Comparison of ENCODE assay signal across 9 cellular contexts in the genomic region with DNA sequence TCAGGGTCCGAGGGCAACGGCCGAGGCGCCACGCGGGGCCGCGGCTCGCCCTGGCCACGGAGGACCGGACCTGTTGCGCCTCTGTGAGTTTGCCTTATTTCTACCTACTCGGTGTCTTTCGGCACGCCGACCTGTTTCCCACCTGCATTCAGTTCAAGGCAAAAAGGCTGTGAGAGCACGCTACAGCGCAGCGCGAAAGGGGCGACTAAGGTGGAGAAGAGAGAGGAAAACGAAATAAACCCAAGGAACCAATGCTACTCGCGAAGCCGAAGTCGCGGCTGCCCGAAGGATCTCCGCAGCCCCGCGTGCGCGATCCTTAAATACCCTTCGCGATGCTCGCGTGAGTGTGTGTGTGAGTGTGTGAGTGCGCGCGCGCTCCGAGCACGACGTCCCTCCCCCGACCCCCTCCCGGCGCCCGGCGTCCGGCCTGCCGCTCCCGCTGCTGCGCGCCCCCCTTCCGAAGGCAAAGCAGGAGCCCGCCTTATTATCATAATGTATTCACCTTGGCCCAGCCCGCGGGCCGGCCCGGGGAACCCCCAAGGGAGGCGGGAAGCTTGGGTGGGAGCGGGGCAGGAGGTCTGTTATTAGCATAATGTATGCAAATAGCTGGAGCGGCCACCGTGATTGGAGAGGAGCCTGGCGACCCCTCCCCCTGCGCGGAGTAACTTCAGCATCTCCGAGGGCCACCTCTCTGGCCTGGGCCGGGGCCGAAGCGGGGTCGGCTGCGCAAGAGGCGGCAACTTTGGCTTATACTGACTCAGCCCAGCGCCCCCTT. TPM values are rescaled to one million over a fixed set of nuclear protein-coding genes. Genes with fewer than 3 reads are reported as not detected.
DNase-seq lines count a peak whose midpoint lies in the region; ATAC-seq and TF ChIP-seq lines count a peak whose summit lies in the region.
"Had no signal": no experiment of that assay in that cellular context is flagged by ENCODE, and none has a peak within 500 bp of the region (broad histone marks: within the 10 kb centered on the region; RNA-seq: fewer than 3 reads in every experiment).

Gene COL25A1 (minus strand): TSS at position 293 of the 775 bp plus-strand sequence.

- peaks cover 4% of the 10 kb centered on the region; the same call in 1 of the 2 replicates for H3K4me1 ChIP-seq in GM23338 (ENCODE audit: insufficient read depth)
- H3K4me1 ChIP-seq in SK-N-SH (ENCODE audit: control insufficient read depth in 1 of 2, insufficient read depth in 2 of 2, low read depth in 1 of 2, low read length in 1 of 2) = peaks cover 0 to 5% of the 10 kb centered on the region in 2 experiments; a peak in 1 of 4 replicates

- no peaks in the 10 kb centered on the region for H3K79me2 ChIP-seq in GM23338 (replicated peaks; ENCODE audit: insufficient read depth)
- no peaks in the 10 kb centered on the region for H3K79me2 ChIP-seq in SK-N-SH (ENCODE audit: insufficient read depth)

- H3K9me3 Mint-ChIP-seq in GM23338 = no peaks in the 10 kb centered on the region; the same call in 2 of the 3 replicates

- peak within 1 kb of the TSS; percentile 79; the same call in 1 of the 2 replicates for H3K27ac Mint-ChIP-seq in GM23338

- H3K9ac ChIP-seq in SK-N-SH = no peak within 1 kb of the TSS

- no peak for TF ChIP-seq EP300 in SK-N-SH (IDR thresholded peaks at IDR 0.05; ENCODE audit: borderline replicate concordance in 1 of 2, low read depth in 1 of 2, low read length in 1 of 2)

- CTCF ChIA-PET in SK-N-SH (lab: Yijun Ruan, JAX) = no interaction called here

- peaks cover 3% of the 10 kb centered on the region; the same call in 1 of the 2 replicates for H3K9me2 ChIP-seq in GM23338 (ENCODE audit: insufficient read depth)
- no peaks in the 10 kb centered on the region for H3K9me2 ChIP-seq in SK-N-SH

- H3K36me3 Mint-ChIP-seq in GM23338 (ENCODE audit: low read depth) = no peaks in the 10 kb centered on the region

- DNase-seq in GM23338 (ENCODE audit: low spot score) = peak; percentile 96
- DNase-seq in SK-N-SH = peak; percentile 65
- DNase-seq in amygdala (lab: John Stamatoyannopoulos, UW) = peak in 39 of 56 donors; percentile 1 to 63 (median 25)
- DNase-seq in hepatic stellate cell (ENCODE audit: low spot score) = peak; percentile 27
- peak; percentile 40 for DNase-seq in renal cortical epithelial cell (ENCODE audit: low read depth)
- DNase-seq in HPDE6-E6E7 (ENCODE audit: extremely low spot score) = no peak
- DNase-seq in NCI-H2029 treated with DMSO at 0.1 percent for 48 hours (lab: John Stamatoyannopoulos, UW) = no peak

- peak within 1 kb of the TSS; percentile 81 for H3K4me3 ChIP-seq in GM23338
- peak within 1 kb of the TSS; percentile 25 to 50 for H3K4me3 ChIP-seq in SK-N-SH (ENCODE audit: low read depth in 2 of 2, low read length in 1 of 2)

- ATAC-seq in GM23338 = peak; percentile 94
- no peak for ATAC-seq in HG02981 (IDR thresholded peaks at IDR 0.05; ENCODE audit: unreplicated experiment)

- no peaks in the 10 kb centered on the region for H3K9me3 ChIP-seq in SK-N-SH

- peak within 1 kb of the TSS; percentile 90 for H3K4me2 ChIP-seq in GM23338
- H3K4me2 ChIP-seq in SK-N-SH = peak within 1 kb of the TSS; percentile 76

- H3K27me3 ChIP-seq in GM23338 (ENCODE audit: insufficient read depth) (peaks cover 32% of the 10 kb centered on the region), SK-N-SH (ENCODE audit: insufficient read depth) (peaks cover 47% of the 10 kb centered on the region)

- peaks cover 19% of the 10 kb centered on the region for H3K27me3 Mint-ChIP-seq in GM23338 (ENCODE audit: insufficient read depth, low read depth, poor library complexity)

- H3K36me3 ChIP-seq in GM23338 (ENCODE audit: insufficient read depth) = no peaks in the 10 kb centered on the region
- no peaks in the 10 kb centered on the region for H3K36me3 ChIP-seq in SK-N-SH (replicated peaks in 1 of 2; ENCODE audit: control insufficient read depth in 1 of 2, insufficient read depth in 2 of 2, low read length in 1 of 2)

- no peak for TF ChIP-seq CTCF in GM23338 (conservative IDR thresholded peaks at IDR 0.05; ENCODE audit: low read depth in 2 of 2)
- no peak for TF ChIP-seq CTCF in SK-N-SH (IDR thresholded peaks at IDR 0.05)

- H4K20me1 ChIP-seq in GM23338 (replicated peaks; ENCODE audit: insufficient read depth) = no peaks in the 10 kb centered on the region
- H4K20me1 ChIP-seq in SK-N-SH (ENCODE audit: insufficient read depth) = no peaks in the 10 kb centered on the region

- H3F3A ChIP-seq in GM23338 (replicated peaks; ENCODE audit: low read depth) (0 out of 2 replicates have a peak, but pooled peaks cover 3% of the 10 kb centered on the region), SK-N-SH (replicated peaks; ENCODE audit: insufficient read depth) (no peaks in the 10 kb centered on the region)

- H3K27ac ChIP-seq in GM23338 (ENCODE audit: low read depth) = peak within 1 kb of the TSS; percentile 72
- H3K27ac ChIP-seq in SK-N-SH (ENCODE audit: low read depth in 2 of 2, low read length in 1 of 2) = no peak within 1 kb of the TSS

- 3% methylated on average over 28 of the region's 75 CpGs for WGBS in SK-N-SH (ENCODE audit: low lambda C conversion rate)

- H3K4me1 Mint-ChIP-seq in GM23338 = peaks cover 7% of the 10 kb centered on the region; the same call in 2 of the 3 replicates

- TF ChIP-seq RAD21 in SK-N-SH (IDR thresholded peaks at IDR 0.05; ENCODE audit: low read length) = no peak

- H2AFZ ChIP-seq in GM23338 = peak within 1 kb of the TSS; percentile 97
- peak within 1 kb of the TSS; percentile 63; the same call in 1 of the 2 replicates for H2AFZ ChIP-seq in SK-N-SH (ENCODE audit: low read depth)

- POLR2A ChIA-PET in SK-N-SH (lab: Yijun Ruan, JAX) = no interaction called here

- H3K4me3 Mint-ChIP-seq in GM23338 = peak within 1 kb of the TSS; percentile 79

TF ChIP-seq in GM23338, 12 proteins besides CTCF, POLR2A, EP300 and RAD21:
- TF ChIP-seq NANOG (IDR thresholded peaks at IDR 0.05; ENCODE audit: borderline replicate concordance) (no peak), POLR2AphosphoS5 (IDR thresholded peaks at IDR 0.05; ENCODE audit: low read depth) (peak; percentile 64)

TF ChIP-seq in SK-N-SH, 30 proteins besides CTCF, POLR2A, EP300 and RAD21:
- peak; percentile 28; the same call in 1 of the 2 replicates for TF ChIP-seq EZH2phosphoT487 (IDR thresholded peaks at IDR 0.05; ENCODE audit: borderline replicate concordance, low read depth)
- no peak for TF ChIP-seq TCF12 (IDR thresholded peaks at IDR 0.05)
TF ChIP-seq in SK-N-SH: peak in this region for 1.

RNA-seq across cellular contexts. Expression of gene COL25A1, which starts in this region (rescaled TPM):
- 3.8 and 5.6 TPM in 2 replicates for total RNA-seq in GM23338 (2014; rRNA removed; shearing (Covaris generic))
- polyA plus RNA-seq in GM23338 (2016; fragmentation: Nextera tagmentation; extraction: Ambion mirVana) (2.9 and 3.9 TPM in 2 replicates), SK-N-SH (2012; rRNA removed) (not detected in 2 replicates)
- polyA plus RNA-seq in SK-N-SH (2012; cell fraction: cytosol; rRNA removed) = 0.01 TPM in 2 replicates
- polyA plus RNA-seq in SK-N-SH (2012; cell fraction: nucleus; rRNA removed) = not detected in 2 replicates
- total RNA-seq in renal cortical epithelial cell = 0.35 TPM in 1 of 2 replicates, not detected in the other
- total RNA-seq: T-helper 2 cell treated with Interferon-gamma antibody and Interleukin-4, amounts not matched to agents 100 ng/mL and 5 ng/mL, for 36 hours had no signal

Comparison
In these comparisons a context has a peak if more than half of its experiments do, and no peak if none do; other contexts are left out.
1. Peak in DNase-seq, H3K4me3 ChIP-seq and H3K4me2 ChIP-seq in SK-N-SH; RNA of the gene not detected or under 1 TPM.
2. Peak in DNase-seq in renal cortical epithelial cell; RNA of the gene not detected or under 1 TPM.
3. DNase-seq: peak in GM23338 (single experiment), amygdala (39 of 56) and hepatic stellate cell (single experiment); none in HPDE6-E6E7 (single experiment) and NCI-H2029 treated with DMSO at 0.1 percent for 48 hours (single experiment).